21 cellular contexts compared by ENCODE assay signal in genomic region chrX:153709726-153710674, GRCh38. TPM values are rescaled to one million over a fixed set of nuclear protein-coding genes. Genes with fewer than 3 reads are reported as not detected.
DNase-seq lines count a peak whose midpoint lies in the region; ATAC-seq and TF ChIP-seq lines count a peak whose summit lies in the region.
"Had no signal": no experiment of that assay in that cellular context is flagged by ENCODE, and none has a peak within 500 bp of the region (broad histone marks: within the 10 kb centered on the region; RNA-seq: fewer than 3 reads in every experiment).

No MANE protein-coding gene starts in this region.

- H3K36me3 Mint-ChIP-seq in dendritic cell treated with granulocyte-macrophage colony-stimulating factor and Interleukin-4, amounts not matched to agents 40 ng/mL and 50 ng/mL, for 4 days (ENCODE audit: low read depth), result peaks cover 96% of the 10 kb centered on the region
- peaks cover 13% of the 10 kb centered on the region for H3K36me3 Mint-ChIP-seq in activated naive CD8-positive, alpha-beta T cell treated with anti-CD3 and anti-CD28 coated beads, Interleukin-2, amount 50 U/mL, for 24 hours (ENCODE audit: low read depth)

- H3K23ac ChIP-seq in trophoblast cell (ENCODE audit: low read length), result no peak overlapping the region

- H4K91ac ChIP-seq in trophoblast cell (ENCODE audit: low read depth, low read length), result no peak overlapping the region

- intact Hi-C loops in dendritic cell treated with granulocyte-macrophage colony-stimulating factor and Interleukin-4, amounts not matched to agents 40 ng/mL and 50 ng/mL, for 4 days (cut with micrococcal nuclease), result no loop called here

- H3K9me3 ChIP-seq in HEK293 (ENCODE audit: control insufficient read depth, insufficient read depth, low read depth, low read length) (no peaks in the 10 kb centered on the region), trophoblast cell (ENCODE audit: insufficient read depth, low read depth, low read length) (no peaks in the 10 kb centered on the region)
- H3K9me3 ChIP-seq: BE2C had no signal

- no CpG with 5 or more reads among the region's 27 CpGs for WGBS in trophoblast cell (ENCODE audit: extremely low coverage, insufficient coverage, insufficient read length)

- H3K79me1 ChIP-seq in trophoblast cell (ENCODE audit: low read length), result peaks cover 2% of the 10 kb centered on the region

- ATAC-seq in HG02840 (IDR thresholded peaks at IDR 0.05; ENCODE audit: low FRiP score, unreplicated experiment) (no peak), HG02852 (IDR thresholded peaks at IDR 0.05; ENCODE audit: unreplicated experiment) (no peak)
- ATAC-seq in activated naive CD8-positive, alpha-beta T cell treated with anti-CD3 and anti-CD28 coated beads, Interleukin-2, amount 50 U/mL, for 24 hours, result no peak
- ATAC-seq: GM12878 had no signal

- H3K9ac ChIP-seq in trophoblast cell (ENCODE audit: low read length), result no peak overlapping the region

- DNase-seq in RWPE1 (ENCODE audit: low spot score), result no peak
- no peak for DNase-seq in trophoblast cell
- DNase-seq in activated naive CD8-positive, alpha-beta T cell treated with anti-CD3 and anti-CD28 coated beads, Interleukin-2, amount 50 U/mL, for 24 hours, result no peak
- no peak for DNase-seq in SKM-1 (lab: John Stamatoyannopoulos, UW; ENCODE audit: unreplicated experiment)
- DNase-seq: 8988T; BE2C; C1 segment of cervical spinal cord; CD4-positive, CD25-positive, alpha-beta regulatory T cell; CD8-positive, alpha-beta memory T cell; COR-L47; DMS 273 treated with DMSO at 0.1 percent for 48 hours; DMS53; DND-41; EL; H9 had no signal

- peak overlapping the region; percentile 30 for H4K12ac ChIP-seq in trophoblast cell (ENCODE audit: low read depth, low read length)

- H3K27ac Mint-ChIP-seq in dendritic cell treated with granulocyte-macrophage colony-stimulating factor and Interleukin-4, amounts not matched to agents 40 ng/mL and 50 ng/mL, for 4 days, result peak overlapping the region; percentile 43
- H3K27ac Mint-ChIP-seq in activated naive CD8-positive, alpha-beta T cell treated with anti-CD3 and anti-CD28 coated beads, Interleukin-2, amount 50 U/mL, for 24 hours, result no peak overlapping the region
- H3K27ac Mint-ChIP-seq: CD4-positive, CD25-positive, alpha-beta regulatory T cell; CD8-positive, alpha-beta memory T cell; H9 had no signal

- CTCF ChIA-PET in HEK293 (lab: Yijun Ruan, JAX) (interaction anchor here (0.6 to 3.6 kb wide), 8 partner anchors 10 to 218 kb away, joined by 3 to 23 read pairs (median 5); no protein-coding TSS in a partner anchor), RWPE1 (lab: Yijun Ruan, JAX) (interaction anchor here (0.7 kb wide), 1 partner anchor 681 kb away, joined by 3 read pairs; no protein-coding TSS in a partner anchor)

- H3K4me3 Mint-ChIP-seq in dendritic cell treated with granulocyte-macrophage colony-stimulating factor and Interleukin-4, amounts not matched to agents 40 ng/mL and 50 ng/mL, for 4 days, result no peak overlapping the region
- no peak overlapping the region for H3K4me3 Mint-ChIP-seq in activated naive CD8-positive, alpha-beta T cell treated with anti-CD3 and anti-CD28 coated beads, Interleukin-2, amount 50 U/mL, for 24 hours
- H3K4me3 Mint-ChIP-seq: CD4-positive, CD25-positive, alpha-beta regulatory T cell; CD8-positive, alpha-beta memory T cell had no signal

- H3K4me1 ChIP-seq in HEK293 (ENCODE audit: control insufficient read depth, insufficient read depth, low read length), result no peaks in the 10 kb centered on the region
- H3K4me1 ChIP-seq in trophoblast cell (ENCODE audit: control insufficient read depth in 1 of 2, insufficient read depth in 2 of 2, low read length in 2 of 2), result peaks cover 5 to 8% of the 10 kb centered on the region in 2 experiments
- H3K4me1 ChIP-seq: BE2C had no signal

- TF ChIP-seq CTCF in HEK293 (tag by site-specific recombination; IDR thresholded peaks at IDR 0.05) (no peak), RWPE1 (conservative IDR thresholded peaks at IDR 0.05; ENCODE audit: low read depth) (no peak)

- no peaks in the 10 kb centered on the region for H3K9me3 Mint-ChIP-seq in dendritic cell treated with granulocyte-macrophage colony-stimulating factor and Interleukin-4, amounts not matched to agents 40 ng/mL and 50 ng/mL, for 4 days
- no peaks in the 10 kb centered on the region for H3K9me3 Mint-ChIP-seq in activated naive CD8-positive, alpha-beta T cell treated with anti-CD3 and anti-CD28 coated beads, Interleukin-2, amount 50 U/mL, for 24 hours
- H3K9me3 Mint-ChIP-seq: CD4-positive, CD25-positive, alpha-beta regulatory T cell; CD8-positive, alpha-beta memory T cell had no signal

- no peak overlapping the region for H3K18ac ChIP-seq in trophoblast cell (ENCODE audit: low read length)

- no peak overlapping the region for H2BK5ac ChIP-seq in trophoblast cell (ENCODE audit: low read depth, low read length, poor library complexity)

- H3K27me3 Mint-ChIP-seq in dendritic cell treated with granulocyte-macrophage colony-stimulating factor and Interleukin-4, amounts not matched to agents 40 ng/mL and 50 ng/mL, for 4 days, result no peaks in the 10 kb centered on the region
- H3K27me3 Mint-ChIP-seq in activated naive CD8-positive, alpha-beta T cell treated with anti-CD3 and anti-CD28 coated beads, Interleukin-2, amount 50 U/mL, for 24 hours, result no peaks in the 10 kb centered on the region
- H3K27me3 Mint-ChIP-seq: CD4-positive, CD25-positive, alpha-beta regulatory T cell had no signal

- no peak overlapping the region for H2AK5ac ChIP-seq in trophoblast cell (ENCODE audit: low read length)

- H2AFZ ChIP-seq in trophoblast cell (ENCODE audit: insufficient read depth, low read length, poor library complexity), result no peak overlapping the region

- no peak overlapping the region for H3K27ac ChIP-seq in HEK293 (ENCODE audit: extremely low read depth, low read depth, low read length)
- H3K27ac ChIP-seq in RWPE1, result peak overlapping the region; percentile 85
- H3K27ac ChIP-seq in trophoblast cell (ENCODE audit: low read depth, low read length), result no peak overlapping the region
- H3K27ac ChIP-seq: HL-60 had no signal

- H3K27me3 ChIP-seq in trophoblast cell (ENCODE audit: insufficient read depth, low read length), result no peaks in the 10 kb centered on the region
- H3K27me3 ChIP-seq: BE2C had no signal

- POLR2A ChIA-PET in HEK293 (lab: Yijun Ruan, JAX), result interaction anchor here (1.2 to 2.1 kb wide), 3 partner anchors 10 to 78 kb away, joined by 3 to 5 read pairs (median 4); partner anchors contain the start of gene SLC6A8
- POLR2A ChIA-PET in RWPE1 (lab: Yijun Ruan, JAX; ENCODE audit: low non-redundant PET), result no interaction called here

- no peaks in the 10 kb centered on the region for H3K79me2 ChIP-seq in trophoblast cell (ENCODE audit: control insufficient read depth, insufficient read depth, low read length, poor library complexity)

- H3K4me1 Mint-ChIP-seq in dendritic cell treated with granulocyte-macrophage colony-stimulating factor and Interleukin-4, amounts not matched to agents 40 ng/mL and 50 ng/mL, for 4 days (ENCODE audit: low read depth), result peaks cover 60% of the 10 kb centered on the region
- H3K4me1 Mint-ChIP-seq in activated naive CD8-positive, alpha-beta T cell treated with anti-CD3 and anti-CD28 coated beads, Interleukin-2, amount 50 U/mL, for 24 hours, result peaks cover 4% of the 10 kb centered on the region

- H3K4me3 ChIP-seq in HEK293 (ENCODE audit: low read depth, low read length) (no peak overlapping the region), trophoblast cell (ENCODE audit: low read depth, low read length) (no peak overlapping the region)
- H3K4me3 ChIP-seq: GM12878 had no signal

- H3K4me2 ChIP-seq in trophoblast cell (ENCODE audit: low read length), result no peak overlapping the region

- H2BK12ac ChIP-seq in trophoblast cell (ENCODE audit: low read length), result no peak overlapping the region

- H3K36me3 ChIP-seq in HEK293 (ENCODE audit: control insufficient read depth in 2 of 2, insufficient read depth in 1 of 2, low read length in 2 of 2) (peaks cover 15 to 71% of the 10 kb centered on the region in 2 experiments; a peak in 2 of 3 replicates), trophoblast cell (ENCODE audit: control insufficient read depth in 1 of 2, insufficient read depth in 2 of 2, low read length in 2 of 2) (peaks cover 44 to 56% of the 10 kb centered on the region in 2 experiments)

- H4K8ac ChIP-seq in trophoblast cell (ENCODE audit: low read depth, low read length), result no peak overlapping the region

- no peak overlapping the region for H3K14ac ChIP-seq in trophoblast cell (ENCODE audit: low read length)

- no peak overlapping the region for H2BK120ac ChIP-seq in trophoblast cell (ENCODE audit: insufficient read depth, low read length, poor library complexity)

- H3K4ac ChIP-seq in trophoblast cell (ENCODE audit: low read depth, low read length), result no peak overlapping the region

TF ChIP-seq in HEK293, 187 proteins besides CTCF, POLR2A, EP300 and RAD21:
- TF ChIP-seq ZNF211 (tag by site-specific recombination; IDR thresholded peaks at IDR 0.05; ENCODE audit: low read depth) (no peak), ZIC2 (tag by site-specific recombination; IDR thresholded peaks at IDR 0.05) (peak; percentile 25; the same call in 1 of the 2 replicates)

RNA-seq across cellular contexts. Expression of gene BCAP31, which starts 14.2 kb away (rescaled TPM):
- 133 and 142 TPM in 2 replicates for polyA plus RNA-seq in trophoblast cell (2013)

RNA-seq across cellular contexts. Expression of gene ABCD1, which starts 14.7 kb away (rescaled TPM):
- 21.5 and 22.9 TPM in 2 replicates for polyA plus RNA-seq in trophoblast cell (2013)

RNA-seq across cellular contexts. Expression of gene SLC6A8, which starts 22.3 kb away (rescaled TPM):
- polyA plus RNA-seq in trophoblast cell (2013), result 39.7 and 43.0 TPM in 2 replicates

RNA-seq across cellular contexts. Expression of gene PNCK, which starts 36.4 kb away (rescaled TPM):
- 1.7 and 1.9 TPM in 2 replicates for polyA plus RNA-seq in trophoblast cell (2013)
- polyA plus RNA-seq: CD4-positive, CD25-positive, alpha-beta regulatory T cell; CD8-positive, alpha-beta memory T cell had no signal

RNA-seq across cellular contexts. Expression of gene PLXNB3, which starts 54.0 kb away (rescaled TPM):
- 0.23 and 0.33 TPM in 2 replicates for polyA plus RNA-seq in trophoblast cell (2013)
- polyA plus RNA-seq: CD4-positive, CD25-positive, alpha-beta regulatory T cell; CD8-positive, alpha-beta memory T cell had no signal
